In the genomic region with DNA sequence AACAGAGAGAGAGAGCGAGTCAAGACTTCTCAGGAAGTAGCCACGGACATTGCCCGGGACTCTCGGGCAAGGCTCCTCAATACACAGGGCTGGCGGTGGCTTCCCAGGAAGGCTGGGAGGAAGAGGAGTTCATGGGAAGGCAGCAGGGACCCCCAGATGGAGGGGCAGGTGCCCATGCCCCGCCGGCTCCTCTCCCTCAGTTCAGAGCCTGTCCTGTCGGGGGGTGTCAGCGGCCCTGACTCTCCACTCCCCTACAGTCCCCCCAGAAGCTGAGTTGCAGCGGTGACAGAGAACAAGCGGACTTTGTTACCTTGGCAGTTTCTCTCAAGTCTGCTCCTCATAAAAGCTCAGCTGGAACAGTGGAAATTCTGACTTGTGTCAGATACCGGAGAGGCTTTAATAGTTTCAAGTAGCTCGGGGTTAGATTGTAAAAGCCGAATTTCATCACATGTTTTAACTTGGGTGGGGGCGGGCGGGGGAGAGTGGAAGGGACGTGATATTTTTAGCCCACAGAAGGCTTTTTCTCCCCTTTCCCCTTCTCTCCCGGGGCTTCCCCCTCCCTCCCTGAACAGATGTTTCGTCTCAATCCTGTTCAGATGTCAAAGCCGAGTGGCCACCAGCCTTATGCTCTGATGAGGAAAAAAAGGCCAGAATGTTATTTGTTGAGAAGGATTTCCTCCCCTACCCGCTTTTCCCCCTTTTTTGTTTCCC, we compare ENCODE assay signal across 13 cellular contexts.
A peak's percentile ranks its signal among the peaks of the same experiment; 100 is the strongest.
DNase-seq lines count a peak whose midpoint lies in the region; TF ChIP-seq lines count a peak whose summit lies in the region.
"Had no signal": no experiment of that assay in that cellular context is flagged by ENCODE, and none has a peak within 500 bp of the region (broad histone marks: within the 10 kb centered on the region; RNA-seq: fewer than 3 reads in every experiment).

No MANE protein-coding gene starts in this region.

- H3K4me1 Mint-ChIP-seq in type B pancreatic cell (ENCODE audit: unreplicated experiment), result peaks cover 36% of the 10 kb centered on the region
- peaks cover 19% of the 10 kb centered on the region for H3K4me1 Mint-ChIP-seq in activated CD4-positive, alpha-beta T cell treated with anti-CD3 and anti-CD28 coated beads, Interleukin-2, amount 10 ng/mL, durations not matched to agents 7 days and 5 days

- H4K8ac ChIP-seq in mesenchymal stem cell (ENCODE audit: low read length), result peak overlapping the region; percentile 31

- H2BK120ac ChIP-seq in mesenchymal stem cell (ENCODE audit: low read depth, low read length), result no peak overlapping the region

- H3K23ac ChIP-seq in mesenchymal stem cell (ENCODE audit: low read length in 2 of 2), result no peak overlapping the region

- H3K4me3 ChIP-seq in mesenchymal stem cell (ENCODE audit: insufficient read depth in 1 of 2, low read depth in 1 of 2, low read length in 2 of 2) (no peak overlapping the region), smooth muscle cell (no peak overlapping the region), osteoblast (ENCODE audit: insufficient read depth, low read length) (no peak overlapping the region)

- no peaks in the 10 kb centered on the region for H3K9me3 ChIP-seq in mesenchymal stem cell (ENCODE audit: control insufficient read depth, low read length)
- H3K9me3 ChIP-seq in smooth muscle cell (replicated peaks; ENCODE audit: low read depth), result no peaks in the 10 kb centered on the region
- H3K9me3 ChIP-seq in osteoblast (ENCODE audit: low read depth, low read length), result no peaks in the 10 kb centered on the region

- H4K20me1 ChIP-seq in smooth muscle cell (ENCODE audit: low read depth) (no peaks in the 10 kb centered on the region), osteoblast (ENCODE audit: insufficient read depth, low read length) (no peaks in the 10 kb centered on the region)

- H2AFZ ChIP-seq in mesenchymal stem cell (ENCODE audit: low read depth, low read length) (no peak overlapping the region), smooth muscle cell (ENCODE audit: low read depth) (no peak overlapping the region), osteoblast (ENCODE audit: low read length) (no peak overlapping the region)

- POLR2A ChIA-PET in activated CD4-positive, alpha-beta T cell treated with anti-CD3 and anti-CD28 coated beads, Interleukin-2, amount 10 ng/mL, durations not matched to agents 7 days and 5 days (lab: Charles Lee), result no interaction called here

- peak; percentile 31 for DNase-seq in MV-4-11 (lab: John Stamatoyannopoulos, UW)
- DNase-seq in epidermal melanocyte (ENCODE audit: insufficient read length, low spot score), result peak; percentile 89
- DNase-seq in mesenchymal stem cell, result peak; percentile 26
- DNase-seq in smooth muscle cell (lab: John Stamatoyannopoulos, UW; ENCODE audit: unreplicated experiment), result no peak
- DNase-seq in type B pancreatic cell (ENCODE audit: extremely low spot score, unreplicated experiment), result no peak
- DNase-seq in AML-193 (lab: John Stamatoyannopoulos, UW), result no peak
- no peak for DNase-seq in osteoblast (ENCODE audit: insufficient read length, low spot score, missing footprints)
- DNase-seq in activated CD4-positive, alpha-beta T cell treated with anti-CD3 and anti-CD28 coated beads, Interleukin-2, amount 10 ng/mL, durations not matched to agents 7 days and 5 days, result no peak
- DNase-seq: GDM1, T-helper 9 cell had no signal

- H3K27me3 ChIP-seq in mesenchymal stem cell (ENCODE audit: control insufficient read depth in 1 of 2, insufficient read depth in 1 of 2, low read length in 2 of 2), result peaks cover 12 to 34% of the 10 kb centered on the region in 2 experiments
- no peaks in the 10 kb centered on the region for H3K27me3 ChIP-seq in smooth muscle cell (ENCODE audit: low read depth)
- H3K27me3 ChIP-seq in osteoblast (ENCODE audit: insufficient read depth, low read length), result no peaks in the 10 kb centered on the region

- no peaks in the 10 kb centered on the region for H3K36me3 ChIP-seq in mesenchymal stem cell (ENCODE audit: control insufficient read depth in 1 of 2, insufficient read depth in 2 of 2, low read depth in 1 of 2, low read length in 2 of 2)
- no peaks in the 10 kb centered on the region for H3K36me3 ChIP-seq in smooth muscle cell (ENCODE audit: low read depth)
- H3K36me3 ChIP-seq in osteoblast (ENCODE audit: insufficient read depth, low read length), result no peaks in the 10 kb centered on the region

- H3K4ac ChIP-seq in mesenchymal stem cell (ENCODE audit: low read depth in 1 of 2, low read length in 2 of 2), result no peak overlapping the region

- 85% methylated on average over 11 of the region's 21 CpGs for WGBS in mesenchymal stem cell
- 36% methylated on average over 20 of the region's 21 CpGs for WGBS in smooth muscle cell (ENCODE audit: low lambda C conversion rate)

- H3K9ac ChIP-seq in mesenchymal stem cell (ENCODE audit: low read length), result no peak overlapping the region
- no peak overlapping the region for H3K9ac ChIP-seq in smooth muscle cell (ENCODE audit: low read depth)
- H3K9ac ChIP-seq: KMS-11 had no signal

- H3K18ac ChIP-seq in mesenchymal stem cell (ENCODE audit: low read depth in 1 of 2, low read length in 2 of 2), result no peak overlapping the region

- H3K9me3 Mint-ChIP-seq in type B pancreatic cell, result no peaks in the 10 kb centered on the region
- no peaks in the 10 kb centered on the region for H3K9me3 Mint-ChIP-seq in activated CD4-positive, alpha-beta T cell treated with anti-CD3 and anti-CD28 coated beads, Interleukin-2, amount 10 ng/mL, durations not matched to agents 7 days and 5 days
- H3K9me3 Mint-ChIP-seq: activated naive CD4-positive, alpha-beta T cell treated with anti-CD3 and anti-CD28 coated beads, Interleukin-2, amount 50 U/mL, for 72 hours had no signal

- H3K79me2 ChIP-seq in smooth muscle cell (ENCODE audit: low read depth) (no peaks in the 10 kb centered on the region), osteoblast (ENCODE audit: insufficient read depth, low read length) (no peaks in the 10 kb centered on the region)

- H3K27me3 Mint-ChIP-seq in type B pancreatic cell, result no peaks in the 10 kb centered on the region
- no peaks in the 10 kb centered on the region for H3K27me3 Mint-ChIP-seq in activated CD4-positive, alpha-beta T cell treated with anti-CD3 and anti-CD28 coated beads, Interleukin-2, amount 10 ng/mL, durations not matched to agents 7 days and 5 days

- no peak overlapping the region for H2AK5ac ChIP-seq in mesenchymal stem cell (ENCODE audit: low read length, severe bottlenecking)

- CTCF ChIA-PET in activated CD4-positive, alpha-beta T cell treated with anti-CD3 and anti-CD28 coated beads, Interleukin-2, amount 10 ng/mL, durations not matched to agents 7 days and 5 days (lab: Charles Lee), result interaction anchor here (0.8 to 2.4 kb wide), 5 partner anchors 9 to 193 kb away, joined by 3 to 12 read pairs (median 3); no protein-coding TSS in a partner anchor

- H3K36me3 Mint-ChIP-seq in type B pancreatic cell, result peaks cover 14% of the 10 kb centered on the region
- H3K36me3 Mint-ChIP-seq in activated CD4-positive, alpha-beta T cell treated with anti-CD3 and anti-CD28 coated beads, Interleukin-2, amount 10 ng/mL, durations not matched to agents 7 days and 5 days (ENCODE audit: low read depth), result no peaks in the 10 kb centered on the region
- H3K36me3 Mint-ChIP-seq: activated naive CD4-positive, alpha-beta T cell treated with anti-CD3 and anti-CD28 coated beads, Interleukin-2, amount 50 U/mL, for 72 hours had no signal

- H2BK5ac ChIP-seq in mesenchymal stem cell (ENCODE audit: low read depth, low read length, poor library complexity, severe bottlenecking), result no peak overlapping the region

- H3K4me3 Mint-ChIP-seq in type B pancreatic cell, result no peak overlapping the region
- H3K4me3 Mint-ChIP-seq in activated CD4-positive, alpha-beta T cell treated with anti-CD3 and anti-CD28 coated beads, Interleukin-2, amount 10 ng/mL, durations not matched to agents 7 days and 5 days, result no peak overlapping the region
- H3K4me3 Mint-ChIP-seq: CD14-positive monocyte had no signal

- no peak overlapping the region for H3K27ac ChIP-seq in mesenchymal stem cell (ENCODE audit: low read length, poor library complexity, severe bottlenecking)
- H3K27ac ChIP-seq in smooth muscle cell (ENCODE audit: low read depth), result peak overlapping the region; percentile 55
- H3K27ac ChIP-seq in osteoblast (ENCODE audit: low read depth, low read length), result no peak overlapping the region
- H3K27ac ChIP-seq: KMS-11 had no signal

- H2BK12ac ChIP-seq in mesenchymal stem cell (ENCODE audit: low read length in 2 of 2), result no peak overlapping the region

- no peak overlapping the region for H2BK15ac ChIP-seq in mesenchymal stem cell (ENCODE audit: low read depth, poor library complexity, severe bottlenecking)

- H3K4me2 ChIP-seq in mesenchymal stem cell (ENCODE audit: low read length, poor library complexity, severe bottlenecking) (no peak overlapping the region), smooth muscle cell (peak overlapping the region; percentile 23), osteoblast (ENCODE audit: insufficient read depth, low read length) (no peak overlapping the region)
- H3K4me2 ChIP-seq: KMS-11 had no signal

- no peak overlapping the region for H4K91ac ChIP-seq in mesenchymal stem cell (ENCODE audit: low read length)

- no peak overlapping the region for H3K27ac Mint-ChIP-seq in type B pancreatic cell
- H3K27ac Mint-ChIP-seq in activated CD4-positive, alpha-beta T cell treated with anti-CD3 and anti-CD28 coated beads, Interleukin-2, amount 10 ng/mL, durations not matched to agents 7 days and 5 days, result no peak overlapping the region

- H3K4me1 ChIP-seq in mesenchymal stem cell (ENCODE audit: control insufficient read depth, insufficient read depth, low read depth, low read length) (peaks cover 8% of the 10 kb centered on the region), smooth muscle cell (ENCODE audit: low read depth) (peaks cover 20% of the 10 kb centered on the region), osteoblast (ENCODE audit: insufficient read depth, low read length) (no peaks in the 10 kb centered on the region)

- no peak for TF ChIP-seq CTCF in smooth muscle cell (IDR thresholded peaks at IDR 0.05; ENCODE audit: borderline replicate concordance, insufficient read depth, poor library complexity, severe bottlenecking)
- TF ChIP-seq CTCF in type B pancreatic cell (conservative IDR thresholded peaks at IDR 0.05), result no peak
- no peak for TF ChIP-seq CTCF in osteoblast (IDR thresholded peaks at IDR 0.05; ENCODE audit: extremely low read depth, low read depth, low read length)

- no peak overlapping the region for H3K14ac ChIP-seq in mesenchymal stem cell (ENCODE audit: low read length in 2 of 2)

- no peaks in the 10 kb centered on the region for H3K79me1 ChIP-seq in mesenchymal stem cell (replicated peaks; ENCODE audit: low read length, poor library complexity, severe bottlenecking)

- peaks cover 9% of the 10 kb centered on the region for H3F3A ChIP-seq in smooth muscle cell (ENCODE audit: low read depth)

Comparison
In these comparisons a context has a peak if more than half of its experiments do, and no peak if none do; other contexts are left out.
1. DNase-seq: peak in MV-4-11 (single experiment), epidermal melanocyte (single experiment) and mesenchymal stem cell (single experiment); none in smooth muscle cell (single experiment), type B pancreatic cell (single experiment), AML-193 (0 of 2), osteoblast (single experiment) and activated CD4-positive, alpha-beta T cell treated with anti-CD3 and anti-CD28 coated beads, Interleukin-2, amount 10 ng/mL, durations not matched to agents 7 days and 5 days (single experiment).